Comparison of ENCODE assay signal across 15 cellular contexts in the genomic region with DNA sequence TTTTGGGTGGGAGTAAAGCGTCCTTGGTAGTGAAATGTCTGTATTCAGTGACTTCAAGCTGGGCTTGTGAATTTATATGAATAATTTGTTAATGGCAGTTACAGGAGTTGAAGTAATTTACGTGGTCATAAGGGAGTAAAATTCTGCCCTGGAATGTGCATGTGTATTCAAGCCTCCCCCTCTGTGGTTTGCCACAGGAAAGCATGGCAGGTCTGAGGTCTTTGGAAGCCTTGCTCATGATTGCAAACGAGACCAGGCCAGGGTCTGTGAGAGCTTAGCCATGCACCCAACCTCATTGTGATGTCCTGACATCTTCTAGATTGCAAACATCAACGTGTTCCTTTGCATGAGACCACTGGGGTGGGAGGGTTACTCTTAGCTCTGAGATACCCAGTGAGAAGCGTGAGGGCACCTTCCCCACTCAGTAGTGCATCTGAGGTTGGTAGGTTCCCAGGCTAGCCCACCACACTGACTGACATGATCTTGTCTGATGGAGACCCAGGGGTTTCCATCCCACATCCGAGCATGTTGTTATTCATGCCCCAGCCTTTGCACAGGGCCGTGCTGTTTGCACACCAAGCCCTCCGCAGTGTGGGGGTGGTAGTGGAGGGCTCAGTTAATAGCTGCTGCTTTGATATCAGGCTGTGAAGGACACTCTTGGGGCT.
DNase-seq lines count a peak whose midpoint lies in the region; ATAC-seq and TF ChIP-seq lines count a peak whose summit lies in the region.
"Had no signal": no experiment of that assay in that cellular context is flagged by ENCODE, and none has a peak within 500 bp of the region (broad histone marks: within the 10 kb centered on the region; RNA-seq: fewer than 3 reads in every experiment).

No MANE protein-coding gene starts in this region.

- peak; percentile 47 for DNase-seq in natural killer cell treated with Interleukin-12 subunit alpha and Interleukin-12 subunit beta and Interleukin-15 and Interleukin-18, amount 100 ng/mL, for 72 hours (ENCODE audit: low spot score)
- DNase-seq in natural killer cell (no peak), esophagus muscularis mucosa (ENCODE audit: extremely low spot score) (no peak), posterior vena cava (ENCODE audit: low spot score) (peak; percentile 20), ureter (ENCODE audit: low spot score) (no peak), NOMO-1 treated with dmso at 0.1 percent for 144 hours (lab: John Stamatoyannopoulos, UW; ENCODE audit: unreplicated experiment) (no peak), pons (ENCODE audit: low spot score) (no peak)
- DNase-seq in activated T-cell treated with anti-CD3 and anti-CD28 coated beads, Interleukin-2, amount 50 U/mL, for 72 hours, result no peak
- DNase-seq: effector memory CD4-positive, alpha-beta T cell; foreskin melanocyte; immature natural killer cell; retina; stimulated activated CD4-positive, alpha-beta T cell treated with anti-CD3 and anti-CD28 coated beads, Interleukin-4, amount 100 ng/mL, for 24 hours had no signal

- TF ChIP-seq EP300 in esophagus muscularis mucosa (IDR thresholded peaks at IDR 0.05), result no peak

- 88% methylated on average over 2 of the region's 8 CpGs for WGBS in esophagus muscularis mucosa

- H3K27me3 Mint-ChIP-seq in natural killer cell treated with Interleukin-12 subunit alpha and Interleukin-12 subunit beta and Interleukin-15 and Interleukin-18, amount 100 ng/mL, for 72 hours, result peaks cover 0 to 2% of the 10 kb centered on the region in 2 donors
- no peaks in the 10 kb centered on the region for H3K27me3 Mint-ChIP-seq in natural killer cell (ENCODE audit: low read depth in 2 of 2)
- H3K27me3 Mint-ChIP-seq in activated T-cell treated with anti-CD3 and anti-CD28 coated beads, Interleukin-2, amount 50 U/mL, for 72 hours (ENCODE audit: low read depth), result no peaks in the 10 kb centered on the region

- no peaks in the 10 kb centered on the region for H3K36me3 Mint-ChIP-seq in natural killer cell treated with Interleukin-12 subunit alpha and Interleukin-12 subunit beta and Interleukin-15 and Interleukin-18, amount 100 ng/mL, for 72 hours
- no peaks in the 10 kb centered on the region for H3K36me3 Mint-ChIP-seq in natural killer cell
- H3K36me3 Mint-ChIP-seq in activated T-cell treated with anti-CD3 and anti-CD28 coated beads, Interleukin-2, amount 50 U/mL, for 72 hours (ENCODE audit: insufficient read depth in 2 of 2), result peaks cover 0 to 2% of the 10 kb centered on the region in 2 donors
- H3K36me3 Mint-ChIP-seq: stimulated activated effector memory CD8-positive, alpha-beta T cell treated with anti-CD3 and anti-CD28 coated beads, Interleukin-12 subunit alpha, Interleukin-12 subunit beta, amount 100 ng/mL, for 72 hours had no signal

- intact Hi-C loops in natural killer cell (cut with micrococcal nuclease) (no loop called here), esophagus muscularis mucosa (cut with DNase I) (loop anchor here (5.0 kb wide), 1 partner anchor 79 kb away; no protein-coding TSS in a partner anchor), posterior vena cava (cut with DNase I) (no loop called here)

- no peaks in the 10 kb centered on the region for H3K9me3 ChIP-seq in esophagus muscularis mucosa

- no peak for TF ChIP-seq POLR2A in esophagus muscularis mucosa (IDR thresholded peaks at IDR 0.05; ENCODE audit: low read depth)

- H3K4me1 ChIP-seq in esophagus muscularis mucosa, result peaks cover 5 to 79% (median 74%) of the 10 kb centered on the region in 4 donors

- H3K27ac ChIP-seq in esophagus muscularis mucosa (replicated peaks in 1 of 4), result peak overlapping the region; percentile 90 to 99 (median 96)
- H3K27ac ChIP-seq: cardiac muscle cell had no signal

- no peaks in the 10 kb centered on the region for H3K4me1 Mint-ChIP-seq in natural killer cell treated with Interleukin-12 subunit alpha and Interleukin-12 subunit beta and Interleukin-15 and Interleukin-18, amount 100 ng/mL, for 72 hours (ENCODE audit: low read depth in 2 of 2)
- no peaks in the 10 kb centered on the region for H3K4me1 Mint-ChIP-seq in natural killer cell
- no peaks in the 10 kb centered on the region for H3K4me1 Mint-ChIP-seq in activated T-cell treated with anti-CD3 and anti-CD28 coated beads, Interleukin-2, amount 50 U/mL, for 72 hours (ENCODE audit: low read depth)
- H3K4me1 Mint-ChIP-seq: stimulated activated effector memory CD8-positive, alpha-beta T cell treated with anti-CD3 and anti-CD28 coated beads, Interleukin-12 subunit alpha, Interleukin-12 subunit beta, amount 100 ng/mL, for 72 hours had no signal

- H3K9me3 Mint-ChIP-seq in natural killer cell treated with Interleukin-12 subunit alpha and Interleukin-12 subunit beta and Interleukin-15 and Interleukin-18, amount 100 ng/mL, for 72 hours, result peaks cover 4% of the 10 kb centered on the region
- peaks cover 2 to 4% of the 10 kb centered on the region in 2 donors for H3K9me3 Mint-ChIP-seq in natural killer cell
- peaks cover 2 to 3% of the 10 kb centered on the region in 2 donors for H3K9me3 Mint-ChIP-seq in activated T-cell treated with anti-CD3 and anti-CD28 coated beads, Interleukin-2, amount 50 U/mL, for 72 hours

- ATAC-seq in natural killer cell treated with Interleukin-12 subunit alpha and Interleukin-12 subunit beta and Interleukin-15 and Interleukin-18, amount 100 ng/mL, for 72 hours, result no peak
- no peak for ATAC-seq in natural killer cell
- no peak for ATAC-seq in activated T-cell treated with anti-CD3 and anti-CD28 coated beads, Interleukin-2, amount 50 U/mL, for 72 hours (replicated peaks in 1 of 2)

- H3K4me3 Mint-ChIP-seq in natural killer cell treated with Interleukin-12 subunit alpha and Interleukin-12 subunit beta and Interleukin-15 and Interleukin-18, amount 100 ng/mL, for 72 hours, result no peak overlapping the region
- no peak overlapping the region for H3K4me3 Mint-ChIP-seq in natural killer cell
- H3K4me3 Mint-ChIP-seq in activated T-cell treated with anti-CD3 and anti-CD28 coated beads, Interleukin-2, amount 50 U/mL, for 72 hours, result no peak overlapping the region
- H3K4me3 Mint-ChIP-seq: immature natural killer cell; stimulated activated effector memory CD8-positive, alpha-beta T cell treated with anti-CD3 and anti-CD28 coated beads, Interleukin-12 subunit alpha, Interleukin-12 subunit beta, amount 100 ng/mL, for 72 hours had no signal

- H3K36me3 ChIP-seq in esophagus muscularis mucosa, result no peaks in the 10 kb centered on the region
- H3K36me3 ChIP-seq: cardiac muscle cell had no signal

- H3K27me3 ChIP-seq in esophagus muscularis mucosa, result no peaks in the 10 kb centered on the region
- H3K27me3 ChIP-seq: cardiac muscle cell had no signal

- H3K27ac Mint-ChIP-seq in natural killer cell treated with Interleukin-12 subunit alpha and Interleukin-12 subunit beta and Interleukin-15 and Interleukin-18, amount 100 ng/mL, for 72 hours, result no peak overlapping the region
- no peak overlapping the region for H3K27ac Mint-ChIP-seq in natural killer cell
- H3K27ac Mint-ChIP-seq in activated T-cell treated with anti-CD3 and anti-CD28 coated beads, Interleukin-2, amount 50 U/mL, for 72 hours, result no peak overlapping the region
- H3K27ac Mint-ChIP-seq: immature natural killer cell; stimulated activated effector memory CD8-positive, alpha-beta T cell treated with anti-CD3 and anti-CD28 coated beads, Interleukin-12 subunit alpha, Interleukin-12 subunit beta, amount 100 ng/mL, for 72 hours had no signal

- H3K4me3 ChIP-seq in esophagus muscularis mucosa, result no peak overlapping the region
- H3K4me3 ChIP-seq: cardiac muscle cell had no signal

- no peak for TF ChIP-seq CTCF in natural killer cell (IDR thresholded peaks at IDR 0.05)
- TF ChIP-seq CTCF in esophagus muscularis mucosa (IDR thresholded peaks at IDR 0.05), result no peak

Comparison
In these comparisons a context has a peak if more than half of its experiments do, and no peak if none do; other contexts are left out.
1. DNase-seq: peak in natural killer cell treated with Interleukin-12 subunit alpha and Interleukin-12 subunit beta and Interleukin-15 and Interleukin-18, amount 100 ng/mL, for 72 hours (single experiment) and posterior vena cava (single experiment); none in natural killer cell (single experiment), esophagus muscularis mucosa (single experiment), ureter (single experiment), NOMO-1 treated with dmso at 0.1 percent for 144 hours (single experiment), pons (single experiment) and activated T-cell treated with anti-CD3 and anti-CD28 coated beads, Interleukin-2, amount 50 U/mL, for 72 hours (0 of 2).